ENCODE assay signal across 14 cellular contexts in the genomic region with DNA sequence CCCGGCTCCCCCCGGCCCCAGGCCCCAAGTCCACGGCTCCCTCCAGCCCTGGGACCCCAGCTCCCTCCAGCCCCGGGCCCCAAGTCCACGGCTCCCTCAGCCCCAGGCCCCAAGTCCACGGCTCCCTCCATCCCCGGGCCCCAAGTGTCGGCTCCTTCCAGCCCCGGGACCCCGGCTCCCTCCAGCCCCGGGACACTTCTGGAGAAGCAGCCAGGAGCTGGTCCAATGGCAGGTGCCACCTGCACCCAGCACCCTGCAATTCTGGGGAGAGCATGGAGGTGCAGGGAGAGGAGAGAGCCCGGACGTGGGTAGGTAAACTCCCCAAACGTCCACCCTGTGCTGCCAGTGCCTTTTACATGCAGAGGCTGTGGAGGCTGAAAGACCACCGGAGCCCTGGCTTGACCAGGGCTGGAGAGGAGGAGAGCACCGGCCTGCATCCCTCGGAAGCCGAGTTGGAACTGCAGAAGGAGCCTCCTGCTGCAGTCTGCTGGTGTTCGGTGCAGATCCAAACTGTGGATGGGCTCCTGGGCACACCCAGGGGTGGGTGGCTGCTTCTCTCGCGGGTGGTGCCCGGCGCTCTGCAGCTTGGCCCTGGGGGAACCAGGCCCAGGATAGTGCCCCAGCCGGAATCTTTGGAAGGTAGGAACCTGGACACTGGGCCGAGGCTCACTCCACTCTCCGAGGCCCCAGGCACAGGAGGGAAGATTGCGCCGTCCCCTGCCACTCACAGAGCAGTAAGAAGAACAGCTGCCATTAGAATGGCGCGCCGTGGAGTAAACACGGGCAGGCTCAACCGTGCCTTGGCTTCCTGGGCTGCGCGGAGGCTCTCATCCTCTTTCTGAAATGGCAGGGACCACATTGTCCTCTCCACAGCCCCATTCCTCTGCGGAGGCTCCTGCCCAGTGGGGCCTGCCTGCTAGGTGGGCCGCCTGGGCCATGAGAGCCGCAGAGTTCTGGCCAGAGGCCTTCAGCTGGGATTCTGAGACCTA. TPM values are rescaled to one million over a fixed set of nuclear protein-coding genes. Genes with fewer than 3 reads are reported as not detected.
A peak's percentile ranks its signal among the peaks of the same experiment; 100 is the strongest.
DNase-seq lines count a peak whose midpoint lies in the region; ATAC-seq and TF ChIP-seq lines count a peak whose summit lies in the region.
"Had no signal": no experiment of that assay in that cellular context is flagged by ENCODE, and none has a peak within 500 bp of the region (broad histone marks: within the 10 kb centered on the region; RNA-seq: fewer than 3 reads in every experiment).

No MANE protein-coding gene starts in this region.

- H3K4me1 ChIP-seq in right atrium auricular region = peaks cover 0 to 8% of the 10 kb centered on the region in 2 donors
- no peaks in the 10 kb centered on the region for H3K4me1 ChIP-seq in aorta (ENCODE audit: control insufficient read depth in 1 of 2, insufficient read depth in 2 of 2, low read length in 2 of 2)
- H3K4me1 ChIP-seq: parathyroid adenoma had no signal

- H3K9me3 ChIP-seq in right atrium auricular region = no peaks in the 10 kb centered on the region
- no peaks in the 10 kb centered on the region for H3K9me3 ChIP-seq in aorta (ENCODE audit: control insufficient read depth, low read length)
- H3K9me3 ChIP-seq: adrenal gland had no signal

- H3K36me3 ChIP-seq in right atrium auricular region (no peaks in the 10 kb centered on the region), aorta (ENCODE audit: control insufficient read depth in 1 of 2, insufficient read depth in 2 of 2, low read length in 1 of 2) (no peaks in the 10 kb centered on the region)
- H3K36me3 ChIP-seq: adrenal gland had no signal

- ATAC-seq in Right ventricle myocardium superior (ENCODE audit: poor library complexity) (peak; percentile 20), left colon (peak; percentile 26), aorta (ENCODE audit: low FRiP score) (peak; percentile 3), HG03469 (IDR thresholded peaks at IDR 0.05; ENCODE audit: unreplicated experiment) (no peak)

- H3K27ac ChIP-seq in right atrium auricular region (no peak overlapping the region), RWPE1 (no peak overlapping the region), aorta (ENCODE audit: low read depth in 1 of 2, low read length in 2 of 2) (no peak overlapping the region)
- H3K27ac ChIP-seq: adrenal gland, coronary artery, parathyroid adenoma, SK-N-MC had no signal

- intact Hi-C loops in Right ventricle myocardium superior (cut with DNase I) = loop anchor here (5.0 to 10.0 kb wide), 2 partner anchors 675 to 1017 kb away; no protein-coding TSS in a partner anchor
- intact Hi-C loops in left colon (cut with DNase I, micrococcal nuclease) = loop anchor here in 1 of 2 donors (5.0 to 10.0 kb wide), 2 partner anchors 677 to 965 kb away; no protein-coding TSS in a partner anchor
- intact Hi-C loops in aorta (cut with DNase I) = loop anchor here in 1 of 2 donors (10.0 kb wide), 1 partner anchor 1027 kb away; no protein-coding TSS in a partner anchor

- H3K27me3 ChIP-seq in right atrium auricular region (peaks cover 0 to 5% of the 10 kb centered on the region in 2 donors), aorta (ENCODE audit: control insufficient read depth in 1 of 2, insufficient read depth in 2 of 2, low read length in 1 of 2) (no peaks in the 10 kb centered on the region)

- POLR2A ChIA-PET in RWPE1 (lab: Yijun Ruan, JAX; ENCODE audit: low non-redundant PET) = no interaction called here

- 67 to 69% methylated on average over 35 to 38 of the region's 38 CpGs for WGBS in aorta, 2 donors

- DNase-seq in Right ventricle myocardium superior (no peak), right atrium auricular region (ENCODE audit: low spot score) (no peak), RWPE1 (ENCODE audit: low spot score) (no peak), left colon (no peak), aorta (peak in 1 of 2 donors; percentile 42), glomerular visceral epithelial cell (ENCODE audit: extremely low spot score) (no peak)
- no peak for DNase-seq in stimulated activated CD8-positive, alpha-beta memory T cell treated with anti-CD3 and anti-CD28 coated beads, Interleukin-4, amount 100 ng/mL, for 48 hours
- DNase-seq: DMS 273 treated with DMSO at 0.1 percent for 48 hours had no signal

- no peak overlapping the region for H3K4me3 ChIP-seq in right atrium auricular region
- no peak overlapping the region for H3K4me3 ChIP-seq in aorta (ENCODE audit: low read length in 2 of 2)
- H3K4me3 ChIP-seq: coronary artery, SK-N-MC had no signal

- CTCF ChIA-PET in RWPE1 (lab: Yijun Ruan, JAX) = interaction anchor here (0.7 kb wide), 1 partner anchor 495 kb away, joined by 3 read pairs; no protein-coding TSS in a partner anchor

- TF ChIP-seq CTCF in right atrium auricular region (IDR thresholded peaks at IDR 0.05) (peak in 1 of 2 donors; percentile 14), RWPE1 (conservative IDR thresholded peaks at IDR 0.05; ENCODE audit: low read depth) (peak; percentile 60)

RNA-seq across cellular contexts. Expression of a gene that starts 14.7 kb away (rescaled TPM):
- not detected for total RNA-seq in Right ventricle myocardium superior
- not detected for total RNA-seq in right atrium auricular region
- 1 to 10 TPM; 3.4 to 9.4 TPM for total RNA-seq in left colon
- total RNA-seq in aorta = under 1 TPM in 1 of 2 donors, not detected in 1; 0.10 TPM
- under 1 TPM in 1 of 2 donors, not detected in 1; 0.25 TPM for polyA plus RNA-seq in aorta
- total RNA-seq: activated B cell treated with CpG ODN at 0.5 μM for 24 hours had no signal
